9 cellular contexts compared by ENCODE assay signal in genomic region chr2:113225505-113226259, GRCh38. TPM values are rescaled to one million over a fixed set of nuclear protein-coding genes. Genes with fewer than 3 reads are reported as not detected.
DNase-seq lines count a peak whose midpoint lies in the region; ATAC-seq and TF ChIP-seq lines count a peak whose summit lies in the region.
"Had no signal": no experiment of that assay in that cellular context is flagged by ENCODE, and none has a peak within 500 bp of the region (broad histone marks: within the 10 kb centered on the region; RNA-seq: fewer than 3 reads in every experiment).

No MANE protein-coding gene starts in this region.

- H3K4me1 ChIP-seq in testis, result no peaks in the 10 kb centered on the region

- no peak for TF ChIP-seq POLR2A in testis (IDR thresholded peaks at IDR 0.05)

- H3K27ac ChIP-seq in testis, result no peak overlapping the region
- H3K27ac ChIP-seq: HL-60 had no signal

- H3K9me3 ChIP-seq in testis, result no peaks in the 10 kb centered on the region

- no peak overlapping the region for H3K4me3 ChIP-seq in testis

- ATAC-seq in left ventricle myocardium superior, result peak; percentile 45
- ATAC-seq in HG03442 (IDR thresholded peaks at IDR 0.05; ENCODE audit: unreplicated experiment), result no peak
- ATAC-seq in HG03175 (IDR thresholded peaks at IDR 0.05; ENCODE audit: unreplicated experiment), result no peak

- intact Hi-C loops in left ventricle myocardium superior (cut with micrococcal nuclease) (no loop called here), testis (cut with DNase I; ENCODE audit: low total_unique reads) (no loop called here)

- no peak for TF ChIP-seq CTCF in testis (IDR thresholded peaks at IDR 0.05)

- no peaks in the 10 kb centered on the region for H3K36me3 ChIP-seq in testis (ENCODE audit: low read depth, missing control alignments)

- H3K27me3 ChIP-seq in testis, result no peaks in the 10 kb centered on the region

- 50 to 60% methylated on average over 9 to 10 of the region's 10 CpGs for WGBS in testis, 2 donors

- peak; percentile 87 for DNase-seq in NCI-H1092 treated with DMSO at 0.1 percent for 48 hours (lab: John Stamatoyannopoulos, UW)
- peak; percentile 40 for DNase-seq in RPMI8226
- DNase-seq in left ventricle myocardium superior, result no peak
- DNase-seq in testis, result peak; percentile 39
- DNase-seq in activated CD4-positive, alpha-beta T cell treated with anti-CD3 and anti-CD28 coated beads, Interleukin-2, amount 50 U/mL, for 4 hours, result no peak
- DNase-seq in activated gamma-delta T cell treated with Interleukin-2 at 50 U/mL for 16 hours, result no peak

RNA-seq across cellular contexts. Expression of gene PSD4, which starts 51.9 kb away (rescaled TPM):
- total RNA-seq in left ventricle myocardium superior (2.9 TPM), testis (10 to 100 TPM; 18.7 to 35.9 TPM)
- polyA plus RNA-seq in testis (ENCODE audit: insufficient read depth, low read depth, low replicate concordance), result 22.8 TPM

RNA-seq across cellular contexts. Expression of gene PAX8, which starts 53.0 kb away (rescaled TPM):
- total RNA-seq in left ventricle myocardium superior (0.30 TPM), testis (1 to 10 TPM; 4.7 to 5.4 TPM)
- 22.3 TPM for polyA plus RNA-seq in testis (ENCODE audit: insufficient read depth, low read depth, low replicate concordance)

Comparison
In these comparisons a context has a peak if more than half of its experiments do, and no peak if none do; other contexts are left out.
1. DNase-seq: peak in NCI-H1092 treated with DMSO at 0.1 percent for 48 hours (single experiment), RPMI8226 (single experiment) and testis (single experiment); none in left ventricle myocardium superior (single experiment), activated CD4-positive, alpha-beta T cell treated with anti-CD3 and anti-CD28 coated beads, Interleukin-2, amount 50 U/mL, for 4 hours (0 of 2) and activated gamma-delta T cell treated with Interleukin-2 at 50 U/mL for 16 hours (single experiment).